1 cellular context compared by ENCODE assay signal in genomic region chr2:1584691-1585485, GRCh38.
TF ChIP-seq lines count a peak whose summit lies in the region.

No MANE protein-coding gene starts in this region.

TF ChIP-seq in SK-N-SH, 30 proteins besides CTCF, POLR2A, EP300 and RAD21 (continued from another document):
- TF ChIP-seq NRF1 (IDR thresholded peaks at IDR 0.05; ENCODE audit: low read depth, low read length), result no peak
- no peak for TF ChIP-seq JUND (IDR thresholded peaks at IDR 0.05)
- no peak for TF ChIP-seq MAX (IDR thresholded peaks at IDR 0.05; ENCODE audit: low read depth)
- TF ChIP-seq GABPA (IDR thresholded peaks at IDR 0.05; ENCODE audit: low read depth), result no peak
